Comparison of ENCODE assay signal across 1 cellular context in genomic region chr3:12773030-12773723, GRCh38.
TF ChIP-seq lines count a peak whose summit lies in the region.

No MANE protein-coding gene starts in this region.

TF ChIP-seq in HEK293, 187 proteins besides CTCF, POLR2A, EP300 and RAD21 (continued from another document):
- TF ChIP-seq ZNF624 (tag by site-specific recombination; IDR thresholded peaks at IDR 0.05), result no peak
